In genomic region chr16:20300312-20301097, GRCh38 we compare ENCODE assay signal across 9 cellular contexts.
DNase-seq lines count a peak whose midpoint lies in the region; ATAC-seq and TF ChIP-seq lines count a peak whose summit lies in the region.
"Had no signal": no experiment of that assay in that cellular context is flagged by ENCODE, and none has a peak within 500 bp of the region (broad histone marks: within the 10 kb centered on the region; RNA-seq: fewer than 3 reads in every experiment).

No MANE protein-coding gene starts in this region.

- ATAC-seq in HG02678 (IDR thresholded peaks at IDR 0.05; ENCODE audit: unreplicated experiment): peak; percentile 64

- TF ChIP-seq CTCF in fibroblast of pulmonary artery (IDR thresholded peaks at IDR 0.05; ENCODE audit: low read length, missing control alignments): peak; percentile 78

- DNase-seq in NCI-H2171 treated with DMSO at 0.1 percent for 48 hours (lab: John Stamatoyannopoulos, UW): peak; percentile 47
- no peak for DNase-seq in NCI-H2171 (lab: John Stamatoyannopoulos, UW)
- peak; percentile 78 for DNase-seq in NCI-H2227 (lab: John Stamatoyannopoulos, UW; ENCODE audit: unreplicated experiment)
- DNase-seq in activated CD4-positive, alpha-beta T cell treated with anti-CD3 and anti-CD28 coated beads, Interleukin-2, amount 50 U/mL, for 48 hours: peak; percentile 26 to 44
- DNase-seq in fibroblast of pulmonary artery (ENCODE audit: low read depth): peak; percentile 62
- DNase-seq in nucleus accumbens (lab: John Stamatoyannopoulos, UW): peak in 41 of 56 donors; percentile 0 to 51 (median 10)
- no peak for DNase-seq in NCI-H1048 (lab: John Stamatoyannopoulos, UW)

- no peak overlapping the region for H3K4me3 ChIP-seq in fibroblast of pulmonary artery (replicated peaks; ENCODE audit: low read depth, low read length)
- H3K4me3 ChIP-seq: BLaER1 treated with 17β-estradiol and CSF1 and Interleukin-3, amounts not matched to agents 10 nM and 100 nM had no signal

Comparison
In these comparisons a context has a peak if more than half of its experiments do, and no peak if none do; other contexts are left out.
1. DNase-seq: peak in NCI-H2171 treated with DMSO at 0.1 percent for 48 hours (single experiment), NCI-H2227 (single experiment), activated CD4-positive, alpha-beta T cell treated with anti-CD3 and anti-CD28 coated beads, Interleukin-2, amount 50 U/mL, for 48 hours (2 of 2), fibroblast of pulmonary artery (single experiment) and nucleus accumbens (41 of 56); none in NCI-H2171 (single experiment) and NCI-H1048 (single experiment).